26 cellular contexts compared by ENCODE assay signal in the genomic region with DNA sequence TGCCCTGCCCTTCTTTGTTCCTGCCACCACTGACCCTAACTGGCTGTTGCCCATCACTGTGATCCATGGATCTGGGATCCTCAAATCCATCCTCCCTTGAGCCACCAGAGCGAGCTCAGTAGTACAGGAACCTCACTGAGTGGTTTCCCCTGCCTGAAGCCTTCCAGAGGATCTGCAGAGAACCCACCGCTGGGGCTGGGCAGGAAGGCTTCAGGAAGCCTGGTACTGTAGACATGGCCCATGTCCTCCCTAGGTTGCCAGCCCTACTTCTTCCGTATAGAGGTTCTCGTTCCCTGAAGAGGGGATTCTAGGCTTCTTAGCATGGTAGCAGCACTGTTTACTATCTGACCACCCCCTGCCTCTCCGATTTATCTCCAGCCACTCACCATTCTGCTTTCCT.
"Had no signal": no experiment of that assay in that cellular context is flagged by ENCODE, and none has a peak within 500 bp of the region (broad histone marks: within the 10 kb centered on the region; RNA-seq: fewer than 3 reads in every experiment).

No MANE protein-coding gene starts in this region.

- H3K9me3 ChIP-seq: ovary, psoas muscle, right lobe of liver, sigmoid colon, stomach, thoracic aorta, thyroid gland, tibial nerve, upper lobe of left lung, vagina had no signal

- H3K4me1 Mint-ChIP-seq: neural progenitor cell; stimulated activated effector memory CD8-positive, alpha-beta T cell treated with anti-CD3 and anti-CD28 coated beads, Interleukin-12 subunit alpha, Interleukin-12 subunit beta, amount 100 ng/mL, for 72 hours; stimulated activated naive B cell treated with anti-CD40 and anti-IgM and Interleukin-4, amounts not matched to agents 10 μg/mL and 1 μg/mL and 100 μg/mL, for 72 hours had no signal

- H3K4me3 Mint-ChIP-seq: nephron; neural progenitor cell; stimulated activated effector memory CD8-positive, alpha-beta T cell treated with anti-CD3 and anti-CD28 coated beads, Interleukin-12 subunit alpha, Interleukin-12 subunit beta, amount 100 ng/mL, for 72 hours; stimulated activated naive B cell treated with anti-CD40 and anti-IgM and Interleukin-4, amounts not matched to agents 10 μg/mL and 1 μg/mL and 100 μg/mL, for 72 hours; stimulated activated naive CD8-positive, alpha-beta T cell treated with anti-CD3 and anti-CD28 coated beads, Interleukin-15, Interleukin-2, amounts not matched to agents 100 ng/mL and 50 ng/mL, for 24 hours had no signal

- H3K4me2 ChIP-seq: neural progenitor cell had no signal

- H3K27ac ChIP-seq: neural progenitor cell, ovary, parathyroid adenoma, psoas muscle, right lobe of liver, sigmoid colon, stomach, thoracic aorta, thyroid gland, tibial nerve, upper lobe of left lung, vagina had no signal

- H3K27me3 ChIP-seq: neural progenitor cell, ovary, right lobe of liver, sigmoid colon, stomach, thyroid gland, tibial nerve, upper lobe of left lung, vagina had no signal

- H3K27ac Mint-ChIP-seq: nephron; neural progenitor cell; progenitor cell of endocrine pancreas; stimulated activated effector memory CD8-positive, alpha-beta T cell treated with anti-CD3 and anti-CD28 coated beads, Interleukin-12 subunit alpha, Interleukin-12 subunit beta, amount 100 ng/mL, for 72 hours; stimulated activated naive B cell treated with anti-CD40 and anti-IgM and Interleukin-4, amounts not matched to agents 10 μg/mL and 1 μg/mL and 100 μg/mL, for 72 hours; stimulated activated naive CD8-positive, alpha-beta T cell treated with anti-CD3 and anti-CD28 coated beads, Interleukin-15, Interleukin-2, amounts not matched to agents 100 ng/mL and 50 ng/mL, for 24 hours had no signal

- H3K9ac ChIP-seq: neural progenitor cell, parathyroid adenoma had no signal

- ATAC-seq: psoas muscle, right cardiac atrium, right lobe of liver had no signal

- H3K4me1 ChIP-seq: neural progenitor cell, parathyroid adenoma, psoas muscle, right lobe of liver, sigmoid colon, stomach, tibial nerve, vagina had no signal

- H3K36me3 ChIP-seq: neural progenitor cell, ovary, right lobe of liver, stomach, thyroid gland, upper lobe of left lung, vagina had no signal

- H3K79me2 ChIP-seq: parathyroid adenoma had no signal

- H3K36me3 Mint-ChIP-seq: stimulated activated effector memory CD8-positive, alpha-beta T cell treated with anti-CD3 and anti-CD28 coated beads, Interleukin-12 subunit alpha, Interleukin-12 subunit beta, amount 100 ng/mL, for 72 hours; stimulated activated naive B cell treated with anti-CD40 and anti-IgM and Interleukin-4, amounts not matched to agents 10 μg/mL and 1 μg/mL and 100 μg/mL, for 72 hours had no signal

- FAIRE-seq: small intestine had no signal

- DNase-seq: occipital lobe; ovary; posterior cingulate gyrus; psoas muscle; right cardiac atrium; right lobe of liver; sigmoid colon; small intestine; stimulated activated CD4-positive, alpha-beta T cell treated with anti-CD3 and anti-CD28 coated beads, Interleukin-2, amount 100 ng/mL, for 24 hours; stimulated activated CD4-positive, alpha-beta T cell treated with anti-CD3 and anti-CD28 coated beads, Interleukin-2, amount 100 ng/mL, for 48 hours; stimulated activated CD4-positive, alpha-beta T cell treated with anti-CD3 and anti-CD28 coated beads, Interleukin-4, amount 100 ng/mL, for 24 hours; stimulated activated naive CD4-positive, alpha-beta T cell treated with Interleukin-2 at 50 U/mL for 16 hours; stomach; thyroid gland; trophoblast cell; upper lobe of left lung had no signal

- H2AFZ ChIP-seq: neural progenitor cell, parathyroid adenoma had no signal

- H3K9me3 Mint-ChIP-seq: nephron; stimulated activated effector memory CD8-positive, alpha-beta T cell treated with anti-CD3 and anti-CD28 coated beads, Interleukin-12 subunit alpha, Interleukin-12 subunit beta, amount 100 ng/mL, for 72 hours; stimulated activated naive CD8-positive, alpha-beta T cell treated with anti-CD3 and anti-CD28 coated beads, Interleukin-15, Interleukin-2, amounts not matched to agents 100 ng/mL and 50 ng/mL, for 24 hours had no signal

- H3K27me3 Mint-ChIP-seq: progenitor cell of endocrine pancreas had no signal

- H3K4me3 ChIP-seq: neural progenitor cell, ovary, psoas muscle, right lobe of liver, sigmoid colon, stomach, thoracic aorta, thyroid gland, tibial nerve, upper lobe of left lung, vagina had no signal
